In genomic region chr11:60853469-60853950, GRCh38 we compare ENCODE assay signal across 19 cellular contexts. TPM values are rescaled to one million over a fixed set of nuclear protein-coding genes. Genes with fewer than 3 reads are reported as not detected.
DNase-seq lines count a peak whose midpoint lies in the region; ATAC-seq, FAIRE-seq and TF ChIP-seq lines count a peak whose summit lies in the region.
"Had no signal": no experiment of that assay in that cellular context is flagged by ENCODE, and none has a peak within 500 bp of the region (broad histone marks: within the 10 kb centered on the region; RNA-seq: fewer than 3 reads in every experiment).

No MANE protein-coding gene starts in this region.

- no peak overlapping the region for H2AK5ac ChIP-seq in neuronal stem cell (ENCODE audit: low read depth, low read length)

- peaks cover 5% of the 10 kb centered on the region; the same call in 1 of the 3 replicates for H3K79me2 ChIP-seq in K562 (ENCODE audit: control insufficient read depth, insufficient read depth, low read length)

- no peak overlapping the region for H3K4me3 ChIP-seq in BLaER1 treated with 17β-estradiol and CSF1 and Interleukin-3, amounts not matched to agents 10 nM and 100 nM
- H3K4me3 ChIP-seq in Caco-2 (ENCODE audit: low read depth, low read length) (no peak overlapping the region), K562 (peak overlapping the region; percentile 21; the same call in 1 of the 2 replicates), neuronal stem cell (ENCODE audit: low read length in 2 of 2) (no peak overlapping the region)
- H3K4me3 ChIP-seq: A549, GM12878 had no signal

- H3K4me2 ChIP-seq in BLaER1 treated with 17β-estradiol and CSF1 and Interleukin-3, amounts not matched to agents 10 nM and 100 nM = peak overlapping the region; percentile 55 to 87 (median 79); a peak in 20 of 22 replicates
- H3K4me2 ChIP-seq in K562 (ENCODE audit: insufficient read depth, low read length) (peak overlapping the region; percentile 86), neuronal stem cell (ENCODE audit: insufficient read depth, low read length, poor library complexity, severe bottlenecking) (no peak overlapping the region)
- H3K4me2 ChIP-seq: A549 had no signal

- no peaks in the 10 kb centered on the region for H3K79me1 ChIP-seq in neuronal stem cell (ENCODE audit: low read depth, low read length)

- peaks cover 25% of the 10 kb centered on the region for H3K36me3 Mint-ChIP-seq in Caco-2 (ENCODE audit: insufficient read depth, unreplicated experiment)

- no peaks in the 10 kb centered on the region for H3K27me3 ChIP-seq in BLaER1 treated with 17β-estradiol and CSF1 and Interleukin-3, amounts not matched to agents 10 nM and 100 nM
- H3K27me3 ChIP-seq in Caco-2 (replicated peaks; ENCODE audit: control insufficient read depth, insufficient read depth, low read length) (no peaks in the 10 kb centered on the region), K562 (ENCODE audit: control insufficient read depth in 2 of 2, insufficient read depth in 2 of 2, low read length in 2 of 2) (no peaks in the 10 kb centered on the region), neuronal stem cell (ENCODE audit: control insufficient read depth in 3 of 3, insufficient read depth in 3 of 3, low read depth in 1 of 3, low read length in 3 of 3) (no peaks in the 10 kb centered on the region)
- H3K27me3 ChIP-seq: BE2C had no signal

- H4K20me1 ChIP-seq in BLaER1 treated with 17β-estradiol and CSF1 and Interleukin-3, amounts not matched to agents 10 nM and 100 nM = peaks cover 0 to 43% (median 13%) of the 10 kb centered on the region in 11 experiments; a peak in 16 of 22 replicates
- no peaks in the 10 kb centered on the region for H4K20me1 ChIP-seq in K562 (replicated peaks; ENCODE audit: control insufficient read depth, insufficient read depth, low read length)

- intact Hi-C loops in Caco-2 (cut with micrococcal nuclease; ENCODE audit: unreplicated experiment) (no loop called here), K562 (cut with micrococcal nuclease) (no loop called here)

- H3K4me1 Mint-ChIP-seq in Caco-2 (ENCODE audit: low read depth, unreplicated experiment) = peaks cover 9% of the 10 kb centered on the region

- H2AFZ ChIP-seq in K562 (ENCODE audit: low read depth, low read length) = no peak overlapping the region
- H2AFZ ChIP-seq in neuronal stem cell (ENCODE audit: low read length) = no peak overlapping the region

- H4K8ac ChIP-seq in neuronal stem cell (ENCODE audit: low read depth, low read length) = no peak overlapping the region

- BruUV-seq in Caco-2 (replicated peaks; lab: Mats Ljungman, UMichigan) (TSS peak; percentile 10), K562 (replicated peaks; lab: Mats Ljungman, UMichigan) (no TSS peak)

- H3K18ac ChIP-seq in neuronal stem cell (ENCODE audit: low read length) = peak overlapping the region; percentile 17

- H3K14ac ChIP-seq in neuronal stem cell (ENCODE audit: low read length) = peak overlapping the region; percentile 71

- peak overlapping the region; percentile 11 for H3K4ac ChIP-seq in neuronal stem cell (ENCODE audit: low read length)

- POLR2A ChIA-PET in Caco-2 (lab: Charles Lee) (interaction anchor here (0.7 kb wide), 1 partner anchor 37 kb away, joined by 4 read pairs; no protein-coding TSS in a partner anchor), K562 (lab: Yijun Ruan, JAX) (interaction anchor here (1.1 to 2.0 kb wide), 2 partner anchors 11 to 15 kb away, joined by 3 to 4 read pairs; no protein-coding TSS in a partner anchor)

- no peak for TF ChIP-seq RAD21 in K562 (CRISPR knock-in tag; conservative IDR thresholded peaks at IDR 0.05 in 1 of 2, IDR thresholded peaks at IDR 0.05 in 1 of 2)

- DNase-seq in Caco-2 (no peak), K562 (ENCODE audit: extremely low read depth in 1 of 4, low spot score in 3 of 4) (no peak), neuronal stem cell (ENCODE audit: low spot score) (no peak), NCI-H82 treated with DMSO at 0.1 percent for 48 hours (lab: John Stamatoyannopoulos, UW; ENCODE audit: unreplicated experiment) (no peak), DMS53 (lab: John Stamatoyannopoulos, UW) (no peak)
- DNase-seq: BE2C, Calu3, DMS 273 treated with DMSO at 0.1 percent for 48 hours, DMS79, HCEC 1CT, HFFc6 had no signal

- no peak for TF ChIP-seq POLR2A in K562 (conservative IDR thresholded peaks at IDR 0.05)

- H3K4me1 ChIP-seq in BLaER1 treated with 17β-estradiol and CSF1 and Interleukin-3, amounts not matched to agents 10 nM and 100 nM = peaks cover 57 to 73% (median 66%) of the 10 kb centered on the region in 10 experiments
- peaks cover 20% of the 10 kb centered on the region for H3K4me1 ChIP-seq in Caco-2
- peaks cover 39 to 52% of the 10 kb centered on the region in 2 experiments for H3K4me1 ChIP-seq in K562 (replicated peaks in 1 of 2; ENCODE audit: control insufficient read depth in 2 of 2, insufficient read depth in 2 of 2, low read length in 2 of 2)
- no peaks in the 10 kb centered on the region for H3K4me1 ChIP-seq in neuronal stem cell (ENCODE audit: control insufficient read depth in 2 of 2, insufficient read depth in 1 of 2, low read depth in 1 of 2, low read length in 2 of 2)
- H3K4me1 ChIP-seq: A549, BE2C had no signal

- H4K91ac ChIP-seq in neuronal stem cell (ENCODE audit: low read depth, low read length, poor library complexity) = no peak overlapping the region

- peak overlapping the region in 6 of 11 experiments; percentile 2 to 60 (median 24); a peak in 6 of 22 replicates for H3K27ac ChIP-seq in BLaER1 treated with 17β-estradiol and CSF1 and Interleukin-3, amounts not matched to agents 10 nM and 100 nM
- H3K27ac ChIP-seq in K562 (ENCODE audit: extremely low read depth, low read depth, low read length) (peak overlapping the region; percentile 67), neuronal stem cell (replicated peaks; ENCODE audit: low read length) (no peak overlapping the region)
- H3K27ac ChIP-seq: A549 had no signal

- H3K9ac ChIP-seq in BLaER1 treated with 17β-estradiol and CSF1 and Interleukin-3, amounts not matched to agents 10 nM and 100 nM = peak overlapping the region in 4 of 11 experiments; percentile 5 to 44 (median 22); a peak in 4 of 22 replicates
- peak overlapping the region; percentile 41 to 47; a peak in 3 of 4 replicates for H3K9ac ChIP-seq in K562 (ENCODE audit: insufficient read depth in 1 of 2, low read depth in 2 of 2, low read length in 2 of 2)
- peak overlapping the region; percentile 38 for H3K9ac ChIP-seq in neuronal stem cell (ENCODE audit: low read depth, low read length, poor library complexity)

- CTCF ChIA-PET in Caco-2 (lab: Charles Lee) = no interaction called here
- CTCF ChIA-PET in K562 (lab: Yijun Ruan, JAX; ENCODE audit: low intra/inter-chr PET ratio) = interaction anchor here (0.7 kb wide), 1 partner anchor 34 kb away, joined by 3 read pairs; no protein-coding TSS in a partner anchor

- H2BK15ac ChIP-seq in neuronal stem cell (ENCODE audit: low read length) = no peak overlapping the region

- no peaks in the 10 kb centered on the region for H3K27me3 Mint-ChIP-seq in Caco-2 (ENCODE audit: insufficient read depth, unreplicated experiment)

- TF ChIP-seq CTCF in Caco-2 (IDR thresholded peaks at IDR 0.05; ENCODE audit: insufficient read depth in 1 of 2, low read depth in 1 of 2, low read length in 1 of 2, severe bottlenecking in 1 of 2, unreplicated experiment in 1 of 2) (no peak), K562 (IDR thresholded peaks at IDR 0.05 in 2 of 3, conservative IDR thresholded peaks at IDR 0.05 in 1 of 3; ENCODE audit: insufficient read depth in 2 of 3, low read depth in 1 of 3, low read length in 3 of 3) (no peak)

- H3K9me1 ChIP-seq in K562 (ENCODE audit: control insufficient read depth, insufficient read depth, low read length) = peaks cover 6% of the 10 kb centered on the region

- H3K9me3 Mint-ChIP-seq in Caco-2 (ENCODE audit: unreplicated experiment) = no peaks in the 10 kb centered on the region
- H3K9me3 Mint-ChIP-seq: HFFc6 had no signal

- ATAC-seq in K562 = no peak
- ATAC-seq in GM21360 (IDR thresholded peaks at IDR 0.05; ENCODE audit: unreplicated experiment) = no peak
- ATAC-seq: A549, GM12878 had no signal

- peak overlapping the region; percentile 67 for H3K4me3 Mint-ChIP-seq in Caco-2 (ENCODE audit: unreplicated experiment)
- H3K4me3 Mint-ChIP-seq: HFFc6 had no signal

- H3K36me3 ChIP-seq in BLaER1 treated with 17β-estradiol and CSF1 and Interleukin-3, amounts not matched to agents 10 nM and 100 nM = peaks cover 41 to 53% (median 51%) of the 10 kb centered on the region in 11 experiments
- H3K36me3 ChIP-seq in Caco-2 (ENCODE audit: control insufficient read depth, insufficient read depth, low read length) (peaks cover 4% of the 10 kb centered on the region), K562 (ENCODE audit: control insufficient read depth, insufficient read depth, low read length) (peaks cover 45% of the 10 kb centered on the region; the same call in 2 of the 3 replicates), neuronal stem cell (replicated peaks in 1 of 2; ENCODE audit: control insufficient read depth in 2 of 2, insufficient read depth in 2 of 2, low read length in 2 of 2) (peaks cover 26 to 33% of the 10 kb centered on the region in 2 donors)

- no peak overlapping the region for H2BK5ac ChIP-seq in neuronal stem cell (ENCODE audit: low read length)

- WGBS in K562 (ENCODE audit: insufficient coverage, low coverage, missing lambda C conversion rate) = 81% methylated on average over 12 of the region's 23 CpGs
- WGBS in neuronal stem cell (ENCODE audit: extremely low coverage in 2 of 2, insufficient read length in 2 of 2, insufficient replicate concordance in 1 of 2), 2 donors = no CpG with 5 or more reads among the region's 23 CpGs

- H3K23ac ChIP-seq in neuronal stem cell (ENCODE audit: low read depth, low read length, poor library complexity) = peak overlapping the region; percentile 44

- no peak overlapping the region for H2BK120ac ChIP-seq in neuronal stem cell (ENCODE audit: low read depth, low read length)

- no peak for TF ChIP-seq EP300 in K562 (IDR thresholded peaks at IDR 0.05; ENCODE audit: low read length)

- peaks cover 0 to 12% (median 5%) of the 10 kb centered on the region in 11 experiments; a peak in 6 of 22 replicates for H3K9me3 ChIP-seq in BLaER1 treated with 17β-estradiol and CSF1 and Interleukin-3, amounts not matched to agents 10 nM and 100 nM (replicated peaks in 1 of 11)
- H3K9me3 ChIP-seq in Caco-2 = no peaks in the 10 kb centered on the region
- no peaks in the 10 kb centered on the region for H3K9me3 ChIP-seq in K562 (replicated peaks; ENCODE audit: control insufficient read depth, insufficient read depth, low read depth, low read length)
- H3K9me3 ChIP-seq in neuronal stem cell (replicated peaks in 1 of 2; ENCODE audit: control insufficient read depth in 2 of 2, insufficient read depth in 1 of 2, low read depth in 1 of 2, low read length in 2 of 2) = no peaks in the 10 kb centered on the region
- H3K9me3 ChIP-seq: A549, BE2C had no signal

- FAIRE-seq in K562 (lab: Jason Lieb, UNC) = no peak
- FAIRE-seq: A549, GM12878, GM19239, H1, HTR-8/SVneo had no signal

- H3K27ac Mint-ChIP-seq in Caco-2 (ENCODE audit: unreplicated experiment) = no peak overlapping the region
- H3K27ac Mint-ChIP-seq: HFFc6 had no signal

- in situ Hi-C loops in K562 (cut with MboI) = no loop called here

- no peak overlapping the region for H2BK12ac ChIP-seq in neuronal stem cell (ENCODE audit: low read length)

RNA-seq across cellular contexts. Expression of gene PTGDR2, which starts 2.2 kb away (rescaled TPM):
- total RNA-seq in Caco-2 (2022) = 0.09 and 0.19 TPM in 2 replicates
- total RNA-seq in K562 (2011; cell fraction: chromatin; rRNA removed; ENCODE audit: low replicate concordance) = 3.5 and 11.1 TPM in 2 replicates
- 9.9 and 14.3 TPM in 2 replicates for total RNA-seq in K562 (2011; cell fraction: nucleolus; rRNA removed)
- 7.9 and 10.4 TPM in 2 replicates for total RNA-seq in K562 (2011; cell fraction: nucleoplasm; rRNA removed)
- total RNA-seq in K562 (2014; rRNA removed) = 1.9 and 2.5 TPM in 2 replicates
- total RNA-seq in K562 (2014; rRNA removed; fragmentation: Illumina TruSeq; extraction: Trizol) = 0.64 and 0.80 TPM in 2 replicates
- 0.87 and 1.1 TPM in 2 replicates for total RNA-seq in K562 (2015; rRNA removed; fragmentation: Illumina TruSeq; extraction: Trizol)
- total RNA-seq in K562 (2021) = 2.6 and 3.0 TPM in 2 replicates
- polyA plus RNA-seq in K562 (2011; rRNA removed) = 1.7 and 1.9 TPM in 2 replicates
- polyA plus RNA-seq in K562 (2011; cell fraction: cytosol; rRNA removed) = 1.8 and 5.9 TPM in 2 replicates
- polyA plus RNA-seq in K562 (2011; cell fraction: nucleus; rRNA removed) = 2.1 and 3.4 TPM in 2 replicates
- polyA plus RNA-seq in K562 (2012) = 5.2 and 7.0 TPM in 2 replicates
- 1.6 TPM in 2 replicates for polyA plus RNA-seq in K562 (2014; fragmentation: Illumina TruSeq; extraction: Trizol)
- under 1 TPM; 0.51 to 0.55 TPM for polyA plus RNA-seq in K562 (2014; fragmentation: Nextera tagmentation; extraction: Ambion mirVana)
- 0.82 and 1.9 TPM in 2 replicates for polyA plus RNA-seq in K562 (2014; rRNA removed)
- 2.3 and 3.8 TPM in 2 replicates for polyA minus RNA-seq in K562 (2011; rRNA and poly(A)+ RNA removed)
- 3.7 and 4.8 TPM in 2 replicates for polyA minus RNA-seq in K562 (2011; cell fraction: cytosol; rRNA and poly(A)+ RNA removed)
- polyA minus RNA-seq in K562 (2011; cell fraction: nucleus; rRNA and poly(A)+ RNA removed) = 2.3 and 2.7 TPM in 2 replicates
- polyA plus RNA-seq in neuronal stem cell (2013, experiment 1 of 2) = 0.13 TPM
- polyA plus RNA-seq in neuronal stem cell (2013, experiment 2 of 2) = 0.11 TPM
- total RNA-seq: G401, H1, HFFc6 had no signal

RNA-seq across cellular contexts. Expression of gene CCDC86, which starts 11.6 kb away (rescaled TPM):
- total RNA-seq in Caco-2 (2022) (55.9 and 63.8 TPM in 2 replicates), K562 (2014; rRNA removed) (85.1 and 104 TPM in 2 replicates), K562 (2014; rRNA removed; fragmentation: Illumina TruSeq; extraction: Trizol) (7.3 and 8.6 TPM in 2 replicates), K562 (2015; rRNA removed; fragmentation: Illumina TruSeq; extraction: Trizol) (19.8 and 23.1 TPM in 2 replicates), K562 (2021) (102 and 114 TPM in 2 replicates)
- total RNA-seq in K562 (2011; cell fraction: chromatin; rRNA removed; ENCODE audit: low replicate concordance) = 6.7 and 23.4 TPM in 2 replicates
- 23.4 and 23.5 TPM in 2 replicates for total RNA-seq in K562 (2011; cell fraction: nucleolus; rRNA removed)
- 19.3 and 27.0 TPM in 2 replicates for total RNA-seq in K562 (2011; cell fraction: nucleoplasm; rRNA removed)
- polyA plus RNA-seq in K562 (2011; rRNA removed) (25.2 and 34.9 TPM in 2 replicates), K562 (2014; fragmentation: Illumina TruSeq; extraction: Trizol) (90.5 and 97.8 TPM in 2 replicates), K562 (2014; fragmentation: Nextera tagmentation; extraction: Ambion mirVana) (1 to 10 TPM; 4.6 to 6.4 TPM), K562 (2014; rRNA removed) (76.8 and 80.6 TPM in 2 replicates)
- 24.0 and 47.9 TPM in 2 replicates for polyA plus RNA-seq in K562 (2011; cell fraction: cytosol; rRNA removed)
- polyA plus RNA-seq in K562 (2011; cell fraction: nucleus; rRNA removed) = 132 and 234 TPM in 2 replicates
- polyA plus RNA-seq in K562 (2012) = 34.4 and 105 TPM in 2 replicates
- 13.3 and 14.0 TPM in 2 replicates for polyA minus RNA-seq in K562 (2011; rRNA and poly(A)+ RNA removed)
- 18.8 and 22.2 TPM in 2 replicates for polyA minus RNA-seq in K562 (2011; cell fraction: cytosol; rRNA and poly(A)+ RNA removed)
- polyA minus RNA-seq in K562 (2011; cell fraction: nucleus; rRNA and poly(A)+ RNA removed) = 28.7 and 29.6 TPM in 2 replicates
- polyA plus RNA-seq in neuronal stem cell (2013, experiment 1 of 2) = 22.5 TPM
- 21.0 TPM for polyA plus RNA-seq in neuronal stem cell (2013, experiment 2 of 2)

RNA-seq across cellular contexts. Expression of gene ZP1, which starts 13.8 kb away (rescaled TPM):
- total RNA-seq in Caco-2 (2022) (not detected in 2 replicates), K562 (2014; rRNA removed) (not detected in 2 replicates), K562 (2014; rRNA removed; fragmentation: Illumina TruSeq; extraction: Trizol) (not detected in 2 replicates), K562 (2015; rRNA removed; fragmentation: Illumina TruSeq; extraction: Trizol) (not detected in 2 replicates), K562 (2021) (not detected in 2 replicates)
- not detected in 2 replicates for total RNA-seq in K562 (2011; cell fraction: chromatin; rRNA removed; ENCODE audit: low replicate concordance)
- total RNA-seq in K562 (2011; cell fraction: nucleolus; rRNA removed) = not detected in 2 replicates
- not detected in 2 replicates for total RNA-seq in K562 (2011; cell fraction: nucleoplasm; rRNA removed)
- polyA plus RNA-seq in K562 (2011; rRNA removed) (0.11 and 0.12 TPM in 2 replicates), K562 (2014; fragmentation: Illumina TruSeq; extraction: Trizol) (not detected in 2 replicates), K562 (2014; fragmentation: Nextera tagmentation; extraction: Ambion mirVana) (not detected), K562 (2014; rRNA removed) (0.15 TPM in 1 of 2 replicates, not detected in the other)
- polyA plus RNA-seq in K562 (2011; cell fraction: cytosol; rRNA removed) = 0.04 and 0.66 TPM in 2 replicates
- polyA plus RNA-seq in K562 (2011; cell fraction: nucleus; rRNA removed) = 0.70 and 0.72 TPM in 2 replicates
- polyA plus RNA-seq in K562 (2012) = 0.08 TPM in 1 of 2 replicates, not detected in the other
- polyA minus RNA-seq in K562 (2011; rRNA and poly(A)+ RNA removed) = not detected in 2 replicates
- not detected in 2 replicates for polyA minus RNA-seq in K562 (2011; cell fraction: cytosol; rRNA and poly(A)+ RNA removed)
- 0.56 TPM in 1 of 2 replicates, not detected in the other for polyA minus RNA-seq in K562 (2011; cell fraction: nucleus; rRNA and poly(A)+ RNA removed)
- polyA plus RNA-seq in neuronal stem cell (2013, experiment 1 of 2) = not detected
- polyA plus RNA-seq in neuronal stem cell (2013, experiment 2 of 2) = not detected
- total RNA-seq: Calu3, G401, GM12878, H1 had no signal
- polyA plus RNA-seq: GM12878, H1 had no signal

RNA-seq across cellular contexts. Expression of gene PRPF19, which starts 52.9 kb away (rescaled TPM):
- total RNA-seq in Caco-2 (2022) (180 and 183 TPM in 2 replicates), K562 (2014; rRNA removed) (93.5 and 122 TPM in 2 replicates), K562 (2014; rRNA removed; fragmentation: Illumina TruSeq; extraction: Trizol) (58.4 and 68.0 TPM in 2 replicates), K562 (2015; rRNA removed; fragmentation: Illumina TruSeq; extraction: Trizol) (84.9 and 89.6 TPM in 2 replicates), K562 (2021) (193 and 208 TPM in 2 replicates)
- total RNA-seq in K562 (2011; cell fraction: chromatin; rRNA removed; ENCODE audit: low replicate concordance) = 44.6 and 81.5 TPM in 2 replicates
- total RNA-seq in K562 (2011; cell fraction: nucleolus; rRNA removed) = 57.1 and 61.7 TPM in 2 replicates
- 54.4 and 88.4 TPM in 2 replicates for total RNA-seq in K562 (2011; cell fraction: nucleoplasm; rRNA removed)
- polyA plus RNA-seq in K562 (2011; rRNA removed) (31.5 and 61.8 TPM in 2 replicates), K562 (2014; fragmentation: Illumina TruSeq; extraction: Trizol) (212 and 213 TPM in 2 replicates), K562 (2014; fragmentation: Nextera tagmentation; extraction: Ambion mirVana) (10 to 100 TPM in 1 of 2 experiments, 1 to 10 TPM in 1; 9.4 to 16.5 TPM), K562 (2014; rRNA removed) (73.1 and 73.2 TPM in 2 replicates)
- 40.2 and 96.7 TPM in 2 replicates for polyA plus RNA-seq in K562 (2011; cell fraction: cytosol; rRNA removed)
- polyA plus RNA-seq in K562 (2011; cell fraction: nucleus; rRNA removed) = 41.7 and 70.4 TPM in 2 replicates
- polyA plus RNA-seq in K562 (2012) = 146 and 194 TPM in 2 replicates
- 23.9 and 28.7 TPM in 2 replicates for polyA minus RNA-seq in K562 (2011; rRNA and poly(A)+ RNA removed)
- 53.3 and 75.9 TPM in 2 replicates for polyA minus RNA-seq in K562 (2011; cell fraction: cytosol; rRNA and poly(A)+ RNA removed)
- 41.1 and 43.4 TPM in 2 replicates for polyA minus RNA-seq in K562 (2011; cell fraction: nucleus; rRNA and poly(A)+ RNA removed)
- polyA plus RNA-seq in neuronal stem cell (2013, experiment 1 of 2) = 80.3 TPM
- polyA plus RNA-seq in neuronal stem cell (2013, experiment 2 of 2) = 77.6 TPM
